In genomic region chr2:206765242-206766056, GRCh38 we compare ENCODE assay signal across 1 cellular context.
TF ChIP-seq lines count a peak whose summit lies in the region.

Gene FASTKD2 (plus strand): TSS chr2:206765606. CDS start chr2:206766694, 1,088 bp downstream.
Gene MDH1B (minus strand): TSS chr2:206765328. CDS start chr2:206765271, 57 bp downstream.

TF ChIP-seq in HepG2, 621 proteins besides CTCF, POLR2A, EP300 and RAD21 (continued from another document and continues in another):
- TF ChIP-seq, protein P1, sequence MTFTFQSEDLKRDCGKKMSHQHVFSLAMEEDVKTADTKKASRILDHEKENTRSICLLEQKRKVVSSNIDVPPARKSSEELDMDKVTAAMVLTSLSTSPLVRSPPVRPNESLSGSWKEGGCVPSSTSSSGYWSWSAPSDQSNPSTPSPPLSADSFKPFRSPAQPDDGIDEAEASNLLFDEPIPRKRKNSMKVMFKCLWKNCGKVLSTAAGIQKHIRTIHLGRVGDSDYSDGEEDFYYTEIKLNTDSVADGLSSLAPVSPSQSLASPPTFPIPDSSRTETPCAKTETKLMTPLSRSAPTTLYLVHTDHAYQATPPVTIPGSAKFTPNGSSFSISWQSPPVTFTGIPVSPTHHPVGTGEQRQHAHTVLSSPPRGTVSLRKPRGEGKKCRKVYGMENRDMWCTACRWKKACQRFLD (CRISPR knock-in tag; IDR thresholded peaks at IDR 0.05; ENCODE audit: borderline replicate concordance) = 0 out of 2 replicates have a peak, but pooled peaks have one; percentile 54
- TF ChIP-seq MED1 (CRISPR knock-in tag; IDR thresholded peaks at IDR 0.05) = peak; percentile 61; the same call in 1 of the 2 replicates
- TF ChIP-seq HNF4G (IDR thresholded peaks at IDR 0.05; ENCODE audit: borderline replicate concordance, low read depth, low read length) = peak; percentile 36; the same call in 1 of the 2 replicates
- 0 out of 2 replicates have a peak, but pooled peaks have one; percentile 30 for TF ChIP-seq HNF4G (CRISPR knock-in tag; IDR thresholded peaks at IDR 0.05; ENCODE audit: borderline replicate concordance, low read depth)
- TF ChIP-seq ZNF101 (CRISPR knock-in tag; IDR thresholded peaks at IDR 0.05; ENCODE audit: borderline replicate concordance, low read depth) = no peak
- TF ChIP-seq ETV6 (CRISPR knock-in tag; conservative IDR thresholded peaks at IDR 0.05) = no peak; the same call in 1 of the 2 replicates
- TF ChIP-seq PLRG1 (conservative IDR thresholded peaks at IDR 0.05) = no peak
- no peak for TF ChIP-seq AFF4 (CRISPR knock-in tag; IDR thresholded peaks at IDR 0.05)
- 0 out of 2 replicates have a peak, but pooled peaks have one; percentile 31 for TF ChIP-seq AKAP8 (CRISPR knock-in tag; IDR thresholded peaks at IDR 0.05)
- TF ChIP-seq ZIK1 (CRISPR knock-in tag; IDR thresholded peaks at IDR 0.05; ENCODE audit: borderline replicate concordance, low read depth) = no peak
- peak; percentile 60; the same call in 1 of the 2 replicates for TF ChIP-seq E2F1 (CRISPR knock-in tag; IDR thresholded peaks at IDR 0.05)
- 0 out of 2 replicates have a peak, but pooled peaks have one; percentile 55 for TF ChIP-seq SNAPC4 (CRISPR knock-in tag; IDR thresholded peaks at IDR 0.05)
- 0 out of 2 replicates have a peak, but pooled peaks have one; percentile 53 for TF ChIP-seq BHLHE40 (IDR thresholded peaks at IDR 0.05; ENCODE audit: low read length)
- TF ChIP-seq HDAC1 (CRISPR knock-in tag; IDR thresholded peaks at IDR 0.05) = peak; percentile 95
- TF ChIP-seq ATF4 (CRISPR knock-in tag; IDR thresholded peaks at IDR 0.05) = peak in 1 of 2 experiments; percentile 64; a peak in 1 of 4 replicates
- TF ChIP-seq RXRB (CRISPR knock-in tag; IDR thresholded peaks at IDR 0.05; ENCODE audit: borderline replicate concordance) = peak; percentile 68
- TF ChIP-seq, protein P2, sequence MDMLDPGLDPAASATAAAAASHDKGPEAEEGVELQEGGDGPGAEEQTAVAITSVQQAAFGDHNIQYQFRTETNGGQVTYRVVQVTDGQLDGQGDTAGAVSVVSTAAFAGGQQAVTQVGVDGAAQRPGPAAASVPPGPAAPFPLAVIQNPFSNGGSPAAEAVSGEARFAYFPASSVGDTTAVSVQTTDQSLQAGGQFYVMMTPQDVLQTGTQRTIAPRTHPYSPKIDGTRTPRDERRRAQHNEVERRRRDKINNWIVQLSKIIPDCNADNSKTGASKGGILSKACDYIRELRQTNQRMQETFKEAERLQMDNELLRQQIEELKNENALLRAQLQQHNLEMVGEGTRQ (IDR thresholded peaks at IDR 0.05; ENCODE audit: low read depth, low read length) = no peak
- TF ChIP-seq, protein P2 (CRISPR knock-in tag; IDR thresholded peaks at IDR 0.05; ENCODE audit: borderline replicate concordance) = peak; percentile 42; the same call in 1 of the 2 replicates
- peak; percentile 80 for TF ChIP-seq MED8 (CRISPR knock-in tag; IDR thresholded peaks at IDR 0.05; ENCODE audit: insufficient replicate concordance)
- TF ChIP-seq HOXA5 (CRISPR knock-in tag; IDR thresholded peaks at IDR 0.05) = peak; percentile 65; the same call in 1 of the 2 replicates
- peak; percentile 78; the same call in 1 of the 2 replicates for TF ChIP-seq SAFB2 (CRISPR knock-in tag; IDR thresholded peaks at IDR 0.05; ENCODE audit: borderline replicate concordance, low read depth)
- 0 out of 2 replicates have a peak, but pooled peaks have one; percentile 33 for TF ChIP-seq CEBPG (CRISPR knock-in tag; IDR thresholded peaks at IDR 0.05)
- no peak; the same call in 1 of the 2 replicates for TF ChIP-seq NCOA1 (CRISPR knock-in tag; IDR thresholded peaks at IDR 0.05)
- no peak for TF ChIP-seq ZNF10 (CRISPR knock-in tag; IDR thresholded peaks at IDR 0.05; ENCODE audit: borderline replicate concordance, low read depth)
- TF ChIP-seq BCL3 (CRISPR knock-in tag; IDR thresholded peaks at IDR 0.05) = no peak; the same call in 1 of the 2 replicates
- TF ChIP-seq ZNF597 (CRISPR knock-in tag; IDR thresholded peaks at IDR 0.05) = no peak
- TF ChIP-seq BRD4 (CRISPR knock-in tag; IDR thresholded peaks at IDR 0.05) = peak; percentile 79
- TF ChIP-seq, protein P3, sequence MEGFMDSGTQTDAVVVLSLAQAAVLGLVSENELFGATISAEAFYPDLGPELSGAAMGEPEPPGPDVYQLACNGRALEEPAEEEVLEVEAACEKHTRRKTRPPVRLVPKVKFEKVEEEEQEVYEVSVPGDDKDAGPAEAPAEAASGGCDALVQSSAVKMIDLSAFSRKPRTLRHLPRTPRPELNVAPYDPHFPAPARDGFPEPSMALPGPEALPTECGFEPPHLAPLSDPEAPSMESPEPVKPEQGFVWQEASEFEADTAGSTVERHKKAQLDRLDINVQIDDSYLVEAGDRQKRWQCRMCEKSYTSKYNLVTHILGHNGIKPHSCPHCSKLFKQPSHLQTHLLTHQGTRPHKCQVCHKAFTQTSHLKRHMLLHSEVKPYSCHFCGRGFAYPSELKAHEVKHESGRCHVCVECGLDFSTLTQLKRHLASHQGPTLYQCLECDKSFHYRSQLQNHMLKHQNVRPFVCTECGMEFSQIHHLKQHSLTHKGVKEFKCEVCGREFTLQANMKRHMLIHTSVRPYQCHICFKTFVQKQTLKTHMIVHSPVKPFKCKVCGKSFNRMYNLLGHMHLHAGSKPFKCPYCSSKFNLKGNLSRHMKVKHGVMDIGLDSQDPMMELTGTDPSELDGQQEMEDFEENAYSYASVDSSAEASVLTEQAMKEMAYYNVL (CRISPR knock-in tag; IDR thresholded peaks at IDR 0.05; ENCODE audit: borderline replicate concordance) = 0 out of 2 replicates have a peak, but pooled peaks have one; percentile 71
- TF ChIP-seq ZFP82 (CRISPR knock-in tag; IDR thresholded peaks at IDR 0.05; ENCODE audit: borderline replicate concordance) = peak; percentile 64; the same call in 1 of the 2 replicates
- TF ChIP-seq MZF1 (CRISPR knock-in tag; IDR thresholded peaks at IDR 0.05; ENCODE audit: borderline replicate concordance) = no peak
- peak; percentile 88 for TF ChIP-seq SMYD3 (CRISPR knock-in tag; IDR thresholded peaks at IDR 0.05)
- TF ChIP-seq ZNF431 (CRISPR knock-in tag; IDR thresholded peaks at IDR 0.05; ENCODE audit: borderline replicate concordance, low read depth) = peak; percentile 25; the same call in 1 of the 2 replicates
- 0 out of 2 replicates have a peak, but pooled peaks have one; percentile 52 for TF ChIP-seq TOPORS (CRISPR knock-in tag; IDR thresholded peaks at IDR 0.05)
- TF ChIP-seq ZNF543 (CRISPR knock-in tag; IDR thresholded peaks at IDR 0.05) = peak; percentile 83
- TF ChIP-seq PAF1 (CRISPR knock-in tag; IDR thresholded peaks at IDR 0.05) = no peak
